20 cellular contexts compared by ENCODE assay signal in the genomic region with DNA sequence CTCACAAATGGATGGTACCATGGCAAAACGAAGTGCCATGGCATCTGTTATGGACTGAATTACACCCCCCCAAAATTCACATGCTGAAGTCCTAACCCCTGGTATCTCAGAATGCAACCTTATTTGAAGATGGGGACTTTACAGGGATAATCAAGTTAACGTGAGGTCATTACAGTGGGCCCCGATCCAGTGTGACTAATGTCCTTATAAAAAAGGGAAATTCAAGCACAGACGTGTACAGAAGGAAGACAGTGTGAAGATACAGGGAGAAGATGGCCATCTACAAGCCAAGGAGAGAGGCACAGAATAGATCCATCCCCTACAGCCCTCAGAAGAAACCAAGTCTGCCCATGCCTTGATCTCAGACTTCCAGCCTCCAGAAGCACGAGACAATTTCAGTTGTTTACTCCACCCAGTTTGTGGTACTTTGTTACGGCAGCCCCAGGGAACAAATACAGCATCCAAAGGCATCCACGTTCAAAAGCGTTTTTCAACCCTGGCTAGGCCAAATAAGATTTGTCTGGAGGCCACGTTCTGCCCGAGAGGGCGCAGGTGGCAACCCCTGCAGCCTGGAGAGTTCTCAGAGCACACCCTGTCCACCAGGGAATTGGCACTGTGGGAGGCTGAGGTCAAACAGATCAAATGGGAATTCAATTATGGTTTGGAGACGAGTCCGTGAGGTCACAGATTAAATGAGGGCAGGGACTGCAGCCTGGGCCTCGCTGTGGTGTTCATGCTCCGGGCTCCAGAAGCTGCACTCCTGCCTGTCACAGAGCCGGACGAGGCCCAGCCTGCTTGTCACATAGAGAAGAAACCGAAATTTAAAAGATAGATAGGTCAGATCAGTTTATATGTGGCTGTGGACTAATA.
DNase-seq lines count a peak whose midpoint lies in the region; ATAC-seq and TF ChIP-seq lines count a peak whose summit lies in the region.
"Had no signal": no experiment of that assay in that cellular context is flagged by ENCODE, and none has a peak within 500 bp of the region (broad histone marks: within the 10 kb centered on the region; RNA-seq: fewer than 3 reads in every experiment).

No MANE protein-coding gene starts in this region.

- H3K9me3 ChIP-seq in BLaER1 = no peaks in the 10 kb centered on the region
- H3K9me3 ChIP-seq: A549, SJSA1 had no signal

- H3K4me1 Mint-ChIP-seq in HFFc6 (ENCODE audit: low read depth) = peaks cover 7% of the 10 kb centered on the region

- H3K4me1 ChIP-seq in BLaER1 = peaks cover 21% of the 10 kb centered on the region
- H3K4me1 ChIP-seq: A549 had no signal

- H3K9ac ChIP-seq in BLaER1 = no peak overlapping the region

- no peak overlapping the region for H3K27ac Mint-ChIP-seq in HFFc6

- H3K27me3 Mint-ChIP-seq in HFFc6 (ENCODE audit: insufficient read depth) = no peaks in the 10 kb centered on the region; the same call in none of the 2 replicates
- H3K27me3 Mint-ChIP-seq: CD4-positive, CD25-positive, alpha-beta regulatory T cell had no signal

- no peaks in the 10 kb centered on the region for H3K9me3 Mint-ChIP-seq in HFFc6

- no peak overlapping the region for H3K4me3 Mint-ChIP-seq in HFFc6
- H3K4me3 Mint-ChIP-seq: CD4-positive, CD25-positive, alpha-beta regulatory T cell had no signal

- DNase-seq in HFFc6 (peak; percentile 19), ecto neural progenitor cell (ENCODE audit: low spot score) (peak; percentile 42), left lobe of liver (ENCODE audit: low spot score) (peak; percentile 19), NCI-H524 (lab: John Stamatoyannopoulos, UW) (no peak), pons (ENCODE audit: low spot score) (no peak), COLO829 (ENCODE audit: low spot score) (no peak)
- DNase-seq: Calu3; CD4-positive, CD25-positive, alpha-beta regulatory T cell; DMS79 treated with DMSO at 0.1 percent for 48 hours; GDM1; NCI-H1105 treated with DMSO at 0.1 percent for 48 hours; NCI-H187 treated with DMSO at 0.1 percent for 48 hours; NCI-H2171 treated with DMSO at 0.1 percent for 48 hours; NCI-H526 treated with DMSO at 0.1 percent for 48 hours; NK-92 treated with Interleukin-12 subunit alpha and Interleukin-12 subunit beta, amount 100 ng/mL, for 24 hours; OCI-M1 had no signal

- H4K20me1 ChIP-seq in BLaER1 = no peaks in the 10 kb centered on the region

- H3K4me3 ChIP-seq in BLaER1 = no peak overlapping the region
- H3K4me3 ChIP-seq: A549, SJSA1 had no signal

- no peak for ATAC-seq in left lobe of liver
- ATAC-seq in HG03025 (IDR thresholded peaks at IDR 0.05; ENCODE audit: low FRiP score, unreplicated experiment) = no peak
- ATAC-seq: A549 had no signal

- H3K36me3 Mint-ChIP-seq in HFFc6 (ENCODE audit: low read depth) = no peaks in the 10 kb centered on the region
- H3K36me3 Mint-ChIP-seq: CD4-positive, CD25-positive, alpha-beta regulatory T cell had no signal

- H3K36me3 ChIP-seq in BLaER1 = no peaks in the 10 kb centered on the region
- H3K36me3 ChIP-seq: SJSA1 had no signal

- peak overlapping the region; percentile 57 for H3K4me2 ChIP-seq in BLaER1
- H3K4me2 ChIP-seq: A549 had no signal

- H3K27ac ChIP-seq in BLaER1 = peak overlapping the region; percentile 8; the same call in 1 of the 2 replicates
- H3K27ac ChIP-seq: A549, SJSA1 had no signal

- no peaks in the 10 kb centered on the region for H3K27me3 ChIP-seq in BLaER1
- H3K27me3 ChIP-seq: SJSA1 had no signal

- no peak for TF ChIP-seq CTCF in HFFc6 (IDR thresholded peaks at IDR 0.05)

Comparison
In these comparisons a context has a peak if more than half of its experiments do, and no peak if none do; other contexts are left out.
1. DNase-seq: peak in HFFc6 (single experiment), ecto neural progenitor cell (single experiment) and left lobe of liver (single experiment); none in NCI-H524 (0 of 2), pons (single experiment) and COLO829 (single experiment).